In genomic region chr9:87863882-87864465, GRCh38 we compare ENCODE assay signal across 2 cellular contexts.
TF ChIP-seq lines count a peak whose summit lies in the region.

No MANE protein-coding gene starts in this region.

TF ChIP-seq in IMR-90, 13 proteins besides CTCF, POLR2A, EP300 and RAD21:
- TF ChIP-seq MXI1 (IDR thresholded peaks at IDR 0.05; ENCODE audit: borderline replicate concordance, low read depth, low read length) (no peak), BHLHE40 (IDR thresholded peaks at IDR 0.05; ENCODE audit: low read depth, low read length) (no peak), FOS (IDR thresholded peaks at IDR 0.05; ENCODE audit: low read depth, low read length) (no peak), RCOR1 (IDR thresholded peaks at IDR 0.05; ENCODE audit: insufficient replicate concordance, low read length) (no peak), CHD1 (IDR thresholded peaks at IDR 0.05; ENCODE audit: low read depth, low read length) (no peak), MAZ (IDR thresholded peaks at IDR 0.05; ENCODE audit: borderline replicate concordance, low read depth, low read length) (no peak), ELK1 (IDR thresholded peaks at IDR 0.05; ENCODE audit: borderline replicate concordance, low read depth, low read length) (no peak), SMC3 (IDR thresholded peaks at IDR 0.05; ENCODE audit: low read depth, low read length) (no peak), USF2 (IDR thresholded peaks at IDR 0.05; ENCODE audit: low read depth, low read length) (no peak), MAFK (IDR thresholded peaks at IDR 0.05; ENCODE audit: low read depth, low read length) (no peak), CEBPB (IDR thresholded peaks at IDR 0.05; ENCODE audit: low read depth, low read length) (no peak), RFX5 (IDR thresholded peaks at IDR 0.05; ENCODE audit: low read depth, low read length) (no peak), NFE2L2 (IDR thresholded peaks at IDR 0.05; ENCODE audit: low read depth, low read length) (no peak)

TF ChIP-seq in H1, 55 proteins besides CTCF, POLR2A, EP300 and RAD21:
- TF ChIP-seq JUND (IDR thresholded peaks at IDR 0.05; ENCODE audit: low read length) (no peak), KDM1A (IDR thresholded peaks at IDR 0.05; ENCODE audit: borderline replicate concordance, low read length) (no peak), SRF (IDR thresholded peaks at IDR 0.05; ENCODE audit: low read depth, low read length) (no peak), POLR2AphosphoS5 (IDR thresholded peaks at IDR 0.05; ENCODE audit: low read depth, low read length) (no peak), CBX5 (IDR thresholded peaks at IDR 0.05; ENCODE audit: low read depth, low read length) (no peak), BRCA1 (IDR thresholded peaks at IDR 0.05; ENCODE audit: low read depth, low read length) (no peak), YY1 (IDR thresholded peaks at IDR 0.05; ENCODE audit: low read depth, low read length) (no peak)
